Comparison of ENCODE assay signal across 1 cellular context in genomic region chr6:107657373-107657754, GRCh38.
TF ChIP-seq lines count a peak whose summit lies in the region.

No MANE protein-coding gene starts in this region.

TF ChIP-seq in IMR-90, 13 proteins besides CTCF, POLR2A, EP300 and RAD21:
- TF ChIP-seq USF2 (IDR thresholded peaks at IDR 0.05; ENCODE audit: low read depth, low read length) (no peak), MAFK (IDR thresholded peaks at IDR 0.05; ENCODE audit: low read depth, low read length) (no peak), MAZ (IDR thresholded peaks at IDR 0.05; ENCODE audit: borderline replicate concordance, low read depth, low read length) (no peak), BHLHE40 (IDR thresholded peaks at IDR 0.05; ENCODE audit: low read depth, low read length) (no peak), MXI1 (IDR thresholded peaks at IDR 0.05; ENCODE audit: borderline replicate concordance, low read depth, low read length) (no peak), CHD1 (IDR thresholded peaks at IDR 0.05; ENCODE audit: low read depth, low read length) (no peak), CEBPB (IDR thresholded peaks at IDR 0.05; ENCODE audit: low read depth, low read length) (no peak), FOS (IDR thresholded peaks at IDR 0.05; ENCODE audit: low read depth, low read length) (no peak), RFX5 (IDR thresholded peaks at IDR 0.05; ENCODE audit: low read depth, low read length) (no peak), SMC3 (IDR thresholded peaks at IDR 0.05; ENCODE audit: low read depth, low read length) (no peak), ELK1 (IDR thresholded peaks at IDR 0.05; ENCODE audit: borderline replicate concordance, low read depth, low read length) (no peak), RCOR1 (IDR thresholded peaks at IDR 0.05; ENCODE audit: insufficient replicate concordance, low read length) (no peak), NFE2L2 (IDR thresholded peaks at IDR 0.05; ENCODE audit: low read depth, low read length) (no peak)
